In genomic region chr10:111102381-111102973, GRCh38 we compare ENCODE assay signal across 20 cellular contexts. TPM values are rescaled to one million over a fixed set of nuclear protein-coding genes. Genes with fewer than 3 reads are reported as not detected.
A peak's percentile ranks its signal among the peaks of the same experiment; 100 is the strongest.
DNase-seq lines count a peak whose midpoint lies in the region; ATAC-seq and TF ChIP-seq lines count a peak whose summit lies in the region.
"Had no signal": no experiment of that assay in that cellular context is flagged by ENCODE, and none has a peak within 500 bp of the region (broad histone marks: within the 10 kb centered on the region; RNA-seq: fewer than 3 reads in every experiment).

No MANE protein-coding gene starts in this region.

- intact Hi-C loops in upper lobe of right lung (cut with DNase I) = no loop called here
- intact Hi-C loops in lower lobe of right lung (cut with DNase I) = no loop called here

- H3K4me1 Mint-ChIP-seq in WTC11 = peaks cover 3% of the 10 kb centered on the region; the same call in 1 of the 2 replicates
- H3K4me1 Mint-ChIP-seq: CD14-positive monocyte had no signal

- H3K27me3 Mint-ChIP-seq in WTC11 (ENCODE audit: low read depth) = no peaks in the 10 kb centered on the region; the same call in 1 of the 2 replicates

- H3K36me3 ChIP-seq in upper lobe of right lung (no peaks in the 10 kb centered on the region), lower lobe of right lung (no peaks in the 10 kb centered on the region)

- H3K9me3 Mint-ChIP-seq in WTC11 = peaks cover 10% of the 10 kb centered on the region; the same call in 1 of the 2 replicates

- ATAC-seq in upper lobe of right lung (no peak), lower lobe of right lung (no peak), WTC11 (no peak)

- POLR2A ChIA-PET in WTC11 (lab: Charles Lee) = interaction anchor here (0.7 kb wide), 2 partner anchors 24 to 575 kb away, joined by 3 read pairs; no protein-coding TSS in a partner anchor

- H3K27ac ChIP-seq in upper lobe of right lung = no peak overlapping the region
- H3K27ac ChIP-seq in lower lobe of right lung = no peak overlapping the region
- H3K27ac ChIP-seq: 22Rv1, SK-N-MC had no signal

- H3K4me1 ChIP-seq in upper lobe of right lung (no peaks in the 10 kb centered on the region), lower lobe of right lung (no peaks in the 10 kb centered on the region)

- H3K4me3 ChIP-seq in upper lobe of right lung (no peak overlapping the region), lower lobe of right lung (no peak overlapping the region)
- H3K4me3 ChIP-seq: SK-N-MC had no signal

- H3K4me3 Mint-ChIP-seq in WTC11 = no peak overlapping the region
- H3K4me3 Mint-ChIP-seq: CD14-positive monocyte had no signal

- H3K27ac Mint-ChIP-seq in WTC11 = no peak overlapping the region
- H3K27ac Mint-ChIP-seq: CD14-positive monocyte had no signal

- no peaks in the 10 kb centered on the region for H3K36me3 Mint-ChIP-seq in WTC11
- H3K36me3 Mint-ChIP-seq: CD14-positive monocyte had no signal

- DNase-seq in DMS 273 (lab: John Stamatoyannopoulos, UW; ENCODE audit: unreplicated experiment) = peak; percentile 20
- no peak for DNase-seq in DMS 273 treated with DMSO at 0.1 percent for 48 hours (lab: John Stamatoyannopoulos, UW)
- peak; percentile 87 for DNase-seq in cerebellar cortex (ENCODE audit: low spot score)
- peak; percentile 54 for DNase-seq in mucosa of gallbladder (ENCODE audit: low spot score)
- DNase-seq in upper lobe of right lung = peak; percentile 12
- DNase-seq in stimulated activated CD8-positive, alpha-beta memory T cell treated with anti-CD3 and anti-CD28 coated beads, Interleukin-4, amount 100 ng/mL, for 48 hours = no peak
- DNase-seq in lower lobe of right lung = no peak
- no peak for DNase-seq in WTC11 (ENCODE audit: low spot score)
- DNase-seq: AML-193, COR-L47, GOT3, KBM-7, NCI-H1694 treated with DMSO at 0.1 percent for 48 hours, NCI-H510A, NCI-H774, OCI-M1, Right ventricle myocardium superior had no signal

- H3K9me3 ChIP-seq in upper lobe of right lung (no peaks in the 10 kb centered on the region), lower lobe of right lung (no peaks in the 10 kb centered on the region)

- H3K27me3 ChIP-seq in upper lobe of right lung (no peaks in the 10 kb centered on the region), lower lobe of right lung (ENCODE audit: low read depth) (no peaks in the 10 kb centered on the region)

- TF ChIP-seq CTCF in upper lobe of right lung (IDR thresholded peaks at IDR 0.05) (no peak), lower lobe of right lung (IDR thresholded peaks at IDR 0.05) (no peak), WTC11 (IDR thresholded peaks at IDR 0.05) (no peak)

- CTCF ChIA-PET in WTC11 (lab: Charles Lee) = no interaction called here

TF ChIP-seq in WTC11, 78 proteins besides CTCF, POLR2A, EP300 and RAD21 (continues in another document):
- TF ChIP-seq ZNF121 (CRISPR knock-in tag; IDR thresholded peaks at IDR 0.05) (no peak), ZNF317 (CRISPR knock-in tag; IDR thresholded peaks at IDR 0.05; ENCODE audit: borderline replicate concordance, low read depth) (no peak), ZNF263 (CRISPR knock-in tag; IDR thresholded peaks at IDR 0.05; ENCODE audit: low read depth) (no peak), ZNF532 (CRISPR knock-in tag; IDR thresholded peaks at IDR 0.05; ENCODE audit: borderline replicate concordance) (no peak), KAT7 (CRISPR knock-in tag; IDR thresholded peaks at IDR 0.05; ENCODE audit: borderline replicate concordance) (no peak), ZBTB21 (CRISPR knock-in tag; IDR thresholded peaks at IDR 0.05; ENCODE audit: borderline replicate concordance) (no peak), MLX (CRISPR knock-in tag; IDR thresholded peaks at IDR 0.05) (no peak), GTF2I (CRISPR knock-in tag; conservative IDR thresholded peaks at IDR 0.05) (no peak), FOXP4 (CRISPR knock-in tag; IDR thresholded peaks at IDR 0.05) (no peak), ATF2 (CRISPR knock-in tag; IDR thresholded peaks at IDR 0.05; ENCODE audit: borderline replicate concordance, low read depth) (no peak), TEAD1 (CRISPR knock-in tag; IDR thresholded peaks at IDR 0.05) (no peak), JUN (CRISPR knock-in tag; IDR thresholded peaks at IDR 0.05) (no peak)
- TF ChIP-seq, protein P1, sequence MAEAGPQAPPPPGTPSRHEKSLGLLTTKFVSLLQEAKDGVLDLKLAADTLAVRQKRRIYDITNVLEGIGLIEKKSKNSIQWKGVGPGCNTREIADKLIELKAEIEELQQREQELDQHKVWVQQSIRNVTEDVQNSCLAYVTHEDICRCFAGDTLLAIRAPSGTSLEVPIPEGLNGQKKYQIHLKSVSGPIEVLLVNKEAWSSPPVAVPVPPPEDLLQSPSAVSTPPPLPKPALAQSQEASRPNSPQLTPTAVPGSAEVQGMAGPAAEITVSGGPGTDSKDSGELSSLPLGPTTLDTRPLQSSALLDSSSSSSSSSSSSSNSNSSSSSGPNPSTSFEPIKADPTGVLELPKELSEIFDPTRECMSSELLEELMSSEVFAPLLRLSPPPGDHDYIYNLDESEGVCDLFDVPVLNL (CRISPR knock-in tag; IDR thresholded peaks at IDR 0.05; ENCODE audit: borderline replicate concordance, low read depth) = no peak

RNA-seq across cellular contexts. Expression of gene ADRA2A, which starts 25.6 kb away (rescaled TPM):
- total RNA-seq in mucosa of gallbladder (346 TPM), upper lobe of right lung (4.9 TPM), lower lobe of right lung (3.8 TPM), WTC11 (2021) (1.7 to 2.1 TPM (median 1.7 TPM) in 3 replicates)

Comparison
In these comparisons a context has a peak if more than half of its experiments do, and no peak if none do; other contexts are left out.
1. DNase-seq: peak in DMS 273 (single experiment), cerebellar cortex (single experiment), mucosa of gallbladder (single experiment) and upper lobe of right lung (single experiment); none in DMS 273 treated with DMSO at 0.1 percent for 48 hours (single experiment), stimulated activated CD8-positive, alpha-beta memory T cell treated with anti-CD3 and anti-CD28 coated beads, Interleukin-4, amount 100 ng/mL, for 48 hours (single experiment), lower lobe of right lung (single experiment) and WTC11 (single experiment).
2. RNA of gene ADRA2A, which starts 25.6 kb away (total RNA-seq): 346 TPM in mucosa of gallbladder (single experiment); 4.9 TPM in upper lobe of right lung (single experiment), 3.8 TPM in lower lobe of right lung (single experiment) and 1.7 to 2.1 TPM in WTC11; every median in the first group is over 10 times any median in the second.